8 cellular contexts compared by ENCODE assay signal in genomic region chr1:3616861-3617260, GRCh38. TPM values are rescaled to one million over a fixed set of nuclear protein-coding genes. Genes with fewer than 3 reads are reported as not detected.
"Had no signal": no experiment of that assay in that cellular context is flagged by ENCODE, and none has a peak within 500 bp of the region (broad histone marks: within the 10 kb centered on the region; RNA-seq: fewer than 3 reads in every experiment).

No MANE protein-coding gene starts in this region.

- H3K9me3 ChIP-seq: HAP-1 had no signal

- H3K9ac ChIP-seq: GM23248 had no signal

- DNase-seq: GM23248, GOT3, H7, H9, HCEC 1CT, HFFc6 had no signal

- H3K4me2 ChIP-seq: GM23338 had no signal

- H3K4me3 Mint-ChIP-seq: GM23338, H9, HFFc6 had no signal

- H3K27ac Mint-ChIP-seq: GM23338, H9, HFFc6 had no signal

- H3K9me3 Mint-ChIP-seq: H9, HFFc6 had no signal

- H3K36me3 ChIP-seq: HAP-1 had no signal

- H2AFZ ChIP-seq: GM23248, GM23338 had no signal

- H3K4me3 ChIP-seq: GM23248, GM23338, HAP-1 had no signal

- H3K27ac ChIP-seq: GM23248 had no signal

RNA-seq across cellular contexts. Expression of gene TP73, which starts 35.5 kb away (rescaled TPM):
- total RNA-seq: GM23248, HFFc6 had no signal
- polyA plus RNA-seq: GM23248 had no signal
